Comparison of ENCODE assay signal across 12 cellular contexts in the genomic region with DNA sequence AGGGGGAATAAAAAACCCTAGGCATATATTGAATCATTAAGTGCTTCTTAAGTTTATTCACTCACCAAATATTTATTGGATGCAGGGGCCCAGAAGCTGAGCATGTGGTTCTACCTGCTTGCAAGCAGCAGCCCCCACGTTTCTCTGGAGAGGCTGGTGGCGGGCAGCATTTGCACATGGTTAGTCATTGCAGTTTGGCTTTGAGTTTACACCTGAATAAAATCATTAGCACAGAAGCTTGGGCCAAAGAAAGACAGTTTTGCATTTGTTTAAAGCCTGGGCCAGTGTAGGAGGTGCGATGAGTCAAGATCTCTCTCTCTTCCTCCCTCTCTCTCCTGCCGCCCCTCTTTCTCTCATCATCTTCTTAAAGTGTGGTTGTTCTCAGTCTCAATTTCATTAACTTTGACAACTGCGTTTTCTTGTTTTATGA.
DNase-seq lines count a peak whose midpoint lies in the region; ATAC-seq and TF ChIP-seq lines count a peak whose summit lies in the region.
"Had no signal": no experiment of that assay in that cellular context is flagged by ENCODE, and none has a peak within 500 bp of the region (broad histone marks: within the 10 kb centered on the region; RNA-seq: fewer than 3 reads in every experiment).

No MANE protein-coding gene starts in this region.

- H3K36me3 ChIP-seq in left ventricle myocardium inferior (peaks cover 20% of the 10 kb centered on the region), esophagus muscularis mucosa (peaks cover 0 to 15% (median 9%) of the 10 kb centered on the region in 4 donors), aorta (ENCODE audit: control insufficient read depth in 1 of 2, insufficient read depth in 2 of 2, low read length in 1 of 2) (no peaks in the 10 kb centered on the region)

- peak; percentile 29 to 83 for ATAC-seq in left cardiac atrium
- peak; percentile 87 for ATAC-seq in omental fat pad (ENCODE audit: low FRiP score)
- ATAC-seq in aorta (ENCODE audit: low FRiP score) = no peak
- ATAC-seq in GM19023 (IDR thresholded peaks at IDR 0.05; ENCODE audit: unreplicated experiment) = no peak

- no peaks in the 10 kb centered on the region for H3K27me3 ChIP-seq in left ventricle myocardium inferior (ENCODE audit: low read depth)
- H3K27me3 ChIP-seq in esophagus muscularis mucosa = no peaks in the 10 kb centered on the region
- H3K27me3 ChIP-seq in aorta (ENCODE audit: control insufficient read depth in 1 of 2, insufficient read depth in 2 of 2, low read length in 1 of 2) = no peaks in the 10 kb centered on the region

- 52% methylated on average over 5 of the region's 5 CpGs for WGBS in esophagus muscularis mucosa
- WGBS in aorta, 2 donors = 66 to 68% methylated on average over 5 of the region's 5 CpGs

- no peak for DNase-seq in left cardiac atrium
- no peak for DNase-seq in left ventricle myocardium inferior
- no peak for DNase-seq in esophagus muscularis mucosa (ENCODE audit: extremely low spot score)
- no peak for DNase-seq in omental fat pad (ENCODE audit: low spot score)
- no peak for DNase-seq in aorta
- DNase-seq in NCI-H1092 (lab: John Stamatoyannopoulos, UW) = no peak
- no peak for DNase-seq in activated CD4-positive, alpha-beta T cell treated with anti-CD3 and anti-CD28 coated beads for 4 hours
- DNase-seq: glutamatergic neuron, NCI-H1105, small intestine, SW 1271 had no signal

- no peak for TF ChIP-seq POLR2A in esophagus muscularis mucosa (IDR thresholded peaks at IDR 0.05; ENCODE audit: low read depth)

- TF ChIP-seq EP300 in esophagus muscularis mucosa (IDR thresholded peaks at IDR 0.05) = no peak

- TF ChIP-seq CTCF in left ventricle myocardium inferior (IDR thresholded peaks at IDR 0.05; ENCODE audit: borderline replicate concordance) = no peak
- TF ChIP-seq CTCF in esophagus muscularis mucosa (IDR thresholded peaks at IDR 0.05) = no peak
- TF ChIP-seq CTCF in omental fat pad (IDR thresholded peaks at IDR 0.05) = no peak

- H3K27ac ChIP-seq in left ventricle myocardium inferior (replicated peaks) (no peak overlapping the region), esophagus muscularis mucosa (replicated peaks in 1 of 4) (peak overlapping the region in 3 of 4 donors; percentile 37 to 53 (median 47)), aorta (ENCODE audit: low read depth in 1 of 2, low read length in 2 of 2) (peak overlapping the region; percentile 3 to 30)

- no peaks in the 10 kb centered on the region for H3K4me1 ChIP-seq in left ventricle myocardium inferior
- H3K4me1 ChIP-seq in esophagus muscularis mucosa = peaks cover 0 to 39% (median 29%) of the 10 kb centered on the region in 4 donors
- peaks cover 1 to 13% of the 10 kb centered on the region in 2 donors for H3K4me1 ChIP-seq in aorta (ENCODE audit: control insufficient read depth in 1 of 2, insufficient read depth in 2 of 2, low read length in 2 of 2)

- H3K9me3 ChIP-seq in left ventricle myocardium inferior (replicated peaks) (peaks cover 8% of the 10 kb centered on the region), esophagus muscularis mucosa (no peaks in the 10 kb centered on the region), aorta (ENCODE audit: control insufficient read depth, low read length) (no peaks in the 10 kb centered on the region)

- no peak overlapping the region for H3K4me3 ChIP-seq in left ventricle myocardium inferior
- no peak overlapping the region for H3K4me3 ChIP-seq in esophagus muscularis mucosa
- H3K4me3 ChIP-seq in aorta (ENCODE audit: low read length in 2 of 2) = no peak overlapping the region

- intact Hi-C loops in left cardiac atrium (cut with DNase I) = no loop called here
- intact Hi-C loops in left ventricle myocardium inferior (cut with micrococcal nuclease) = no loop called here
- intact Hi-C loops in esophagus muscularis mucosa (cut with DNase I) = no loop called here
- intact Hi-C loops in aorta (cut with DNase I) = no loop called here

Comparison
In these comparisons a context has a peak if more than half of its experiments do, and no peak if none do; other contexts are left out.
1. ATAC-seq: peak in left cardiac atrium (2 of 2) and omental fat pad (single experiment); none in aorta (single experiment) and GM19023 (single experiment).